Comparison of ENCODE assay signal across 20 cellular contexts in genomic region chr1:31901838-31902508, GRCh38. TPM values are rescaled to one million over a fixed set of nuclear protein-coding genes. Genes with fewer than 3 reads are reported as not detected.
DNase-seq lines count a peak whose midpoint lies in the region; ATAC-seq, FAIRE-seq and TF ChIP-seq lines count a peak whose summit lies in the region.
"Had no signal": no experiment of that assay in that cellular context is flagged by ENCODE, and none has a peak within 500 bp of the region (broad histone marks: within the 10 kb centered on the region; RNA-seq: fewer than 3 reads in every experiment).

No MANE protein-coding gene starts in this region.

- no peak overlapping the region for H2AFZ ChIP-seq in OCI-LY7 (ENCODE audit: low read length)

- H3K4me3 ChIP-seq in DOHH2 (ENCODE audit: low read length): peak overlapping the region; percentile 24
- H3K4me3 ChIP-seq in OCI-LY7 (ENCODE audit: low read depth, low read length, poor library complexity, severe bottlenecking): no peak overlapping the region
- H3K4me3 ChIP-seq in naive thymus-derived CD4-positive, alpha-beta T cell (ENCODE audit: low read length): no peak overlapping the region
- no peak overlapping the region for H3K4me3 ChIP-seq in kidney (ENCODE audit: low read length in 2 of 2)
- H3K4me3 ChIP-seq: BLaER1 treated with 17β-estradiol and CSF1 and Interleukin-3, amounts not matched to agents 10 nM and 100 nM; colonic mucosa; smooth muscle cell had no signal

- H3K27me3 Mint-ChIP-seq in naive thymus-derived CD4-positive, alpha-beta T cell: no peaks in the 10 kb centered on the region
- H3K27me3 Mint-ChIP-seq: activated naive CD4-positive, alpha-beta T cell treated with anti-CD3 and anti-CD28 coated beads, Interleukin-2, amount 10 ng/mL, durations not matched to agents 7 days and 5 days had no signal

- intact Hi-C loops in OCI-LY7 (cut with micrococcal nuclease; ENCODE audit: unreplicated experiment): no loop called here
- intact Hi-C loops in naive thymus-derived CD4-positive, alpha-beta T cell (cut with micrococcal nuclease): no loop called here
- intact Hi-C loops in kidney (cut with DNase I): no loop called here

- peak overlapping the region in 7 of 9 donors; percentile 27 to 59 (median 40) for H3K27ac Mint-ChIP-seq in naive thymus-derived CD4-positive, alpha-beta T cell
- H3K27ac Mint-ChIP-seq: activated naive CD4-positive, alpha-beta T cell treated with anti-CD3 and anti-CD28 coated beads, Interleukin-2, amount 10 ng/mL, durations not matched to agents 7 days and 5 days; brain had no signal

- H4K20me1 ChIP-seq in DOHH2 (ENCODE audit: control insufficient read depth, insufficient read depth, low read depth, low read length): no peaks in the 10 kb centered on the region
- H4K20me1 ChIP-seq in OCI-LY7 (ENCODE audit: insufficient read depth, low read length): no peaks in the 10 kb centered on the region

- no peak overlapping the region for H3K9ac ChIP-seq in kidney (ENCODE audit: low read length in 2 of 2)
- H3K9ac ChIP-seq: BLaER1 treated with 17β-estradiol and CSF1 and Interleukin-3, amounts not matched to agents 10 nM and 100 nM had no signal

- no peaks in the 10 kb centered on the region for H3K9me2 ChIP-seq in DOHH2 (replicated peaks; ENCODE audit: control insufficient read depth, low read length)
- no peaks in the 10 kb centered on the region for H3K9me2 ChIP-seq in OCI-LY7 (ENCODE audit: insufficient read depth, low read length)

- H3K36me3 ChIP-seq in DOHH2 (ENCODE audit: control insufficient read depth, low read length) (peaks cover 21% of the 10 kb centered on the region), OCI-LY7 (ENCODE audit: insufficient read depth, low read length) (peaks cover 30% of the 10 kb centered on the region), kidney (ENCODE audit: control insufficient read depth in 1 of 2, insufficient read depth in 2 of 2, low read length in 2 of 2) (peaks cover under 1 to 11% of the 10 kb centered on the region in 2 donors)
- peaks cover 0 to 18% (median 3%) of the 10 kb centered on the region in 3 experiments for H3K36me3 ChIP-seq in naive thymus-derived CD4-positive, alpha-beta T cell (ENCODE audit: control insufficient read depth in 2 of 3, insufficient read depth in 3 of 3, low read length in 3 of 3)
- H3K36me3 ChIP-seq: colonic mucosa had no signal

- H3K4me1 Mint-ChIP-seq in naive thymus-derived CD4-positive, alpha-beta T cell: peaks cover 18 to 44% (median 28%) of the 10 kb centered on the region in 7 donors

- peak overlapping the region; percentile 42 for H3K4me2 ChIP-seq in DOHH2 (ENCODE audit: low read length)
- H3K4me2 ChIP-seq in OCI-LY7 (ENCODE audit: low read length): peak overlapping the region; percentile 44
- H3K4me2 ChIP-seq: smooth muscle cell had no signal

- peak overlapping the region; percentile 37 for H3K27ac ChIP-seq in DOHH2 (ENCODE audit: low read depth, low read length)
- peak overlapping the region; percentile 31 for H3K27ac ChIP-seq in OCI-LY7 (ENCODE audit: low read depth, low read length, poor library complexity, severe bottlenecking)
- no peak overlapping the region for H3K27ac ChIP-seq in naive thymus-derived CD4-positive, alpha-beta T cell (ENCODE audit: low read depth, low read length)
- H3K27ac ChIP-seq in kidney (ENCODE audit: low read depth in 2 of 2, low read length in 2 of 2): no peak overlapping the region
- H3K27ac ChIP-seq: BLaER1 treated with 17β-estradiol and CSF1 and Interleukin-3, amounts not matched to agents 10 nM and 100 nM; colonic mucosa had no signal

- no peak for FAIRE-seq in kidney (lab: Jason Lieb, UNC)
- FAIRE-seq: endometrium, HTR-8/SVneo had no signal

- no peak for ATAC-seq in naive thymus-derived CD4-positive, alpha-beta T cell

- H3K4me3 Mint-ChIP-seq in naive thymus-derived CD4-positive, alpha-beta T cell: no peak overlapping the region
- H3K4me3 Mint-ChIP-seq: activated naive CD4-positive, alpha-beta T cell treated with anti-CD3 and anti-CD28 coated beads, Interleukin-2, amount 10 ng/mL, durations not matched to agents 7 days and 5 days; brain had no signal

- H3K27me3 ChIP-seq in DOHH2 (ENCODE audit: control insufficient read depth, low read length): no peaks in the 10 kb centered on the region
- H3K27me3 ChIP-seq in naive thymus-derived CD4-positive, alpha-beta T cell (ENCODE audit: control insufficient read depth in 2 of 2, insufficient read depth in 2 of 2, low read length in 2 of 2): no peaks in the 10 kb centered on the region
- H3K27me3 ChIP-seq: BLaER1 treated with 17β-estradiol and CSF1 and Interleukin-3, amounts not matched to agents 10 nM and 100 nM; colonic mucosa had no signal

- peaks cover 0 to 4% (median 0%) of the 10 kb centered on the region in 11 donors for H3K9me3 Mint-ChIP-seq in naive thymus-derived CD4-positive, alpha-beta T cell
- H3K9me3 Mint-ChIP-seq: activated naive CD4-positive, alpha-beta T cell treated with anti-CD3 and anti-CD28 coated beads, Interleukin-2, amount 10 ng/mL, durations not matched to agents 7 days and 5 days had no signal

- in situ Hi-C loops in KBM-7 (cut with MboI; ENCODE audit: low pct_unique_long_range_greater_than_20kb, low sequenced_read_pairs): no loop called here

- H3K36me3 Mint-ChIP-seq in naive thymus-derived CD4-positive, alpha-beta T cell: peaks cover 0 to 35% (median 10%) of the 10 kb centered on the region in 5 donors

- no peaks in the 10 kb centered on the region for H3K79me2 ChIP-seq in DOHH2 (ENCODE audit: control insufficient read depth, low read length)
- no peaks in the 10 kb centered on the region for H3K79me2 ChIP-seq in OCI-LY7 (ENCODE audit: insufficient read depth, low read depth, low read length)

- TSS peak; percentile 22 for BruUV-seq in OCI-LY7 (replicated peaks; lab: Mats Ljungman, UMichigan)

- H3K9me3 ChIP-seq in DOHH2 (ENCODE audit: control insufficient read depth, insufficient read depth, low read length): no peaks in the 10 kb centered on the region
- no peaks in the 10 kb centered on the region for H3K9me3 ChIP-seq in OCI-LY7 (ENCODE audit: low read length)
- no peaks in the 10 kb centered on the region for H3K9me3 ChIP-seq in naive thymus-derived CD4-positive, alpha-beta T cell (ENCODE audit: control insufficient read depth in 2 of 3, low read length in 3 of 3)
- H3K9me3 ChIP-seq in kidney (ENCODE audit: control insufficient read depth in 1 of 2, low read length in 2 of 2): no peaks in the 10 kb centered on the region
- H3K9me3 ChIP-seq: BLaER1 treated with 17β-estradiol and CSF1 and Interleukin-3, amounts not matched to agents 10 nM and 100 nM; colonic mucosa had no signal

- H3K4me1 ChIP-seq in DOHH2 (ENCODE audit: control insufficient read depth, low read length) (peaks cover 39% of the 10 kb centered on the region), OCI-LY7 (ENCODE audit: insufficient read depth, low read length, poor library complexity, severe bottlenecking) (peaks cover 14% of the 10 kb centered on the region), kidney (ENCODE audit: control insufficient read depth in 1 of 2, insufficient read depth in 1 of 2, low read depth in 1 of 2, low read length in 2 of 2) (no peaks in the 10 kb centered on the region)
- H3K4me1 ChIP-seq in naive thymus-derived CD4-positive, alpha-beta T cell (ENCODE audit: control insufficient read depth in 2 of 2, insufficient read depth in 2 of 2, low read length in 2 of 2): no peaks in the 10 kb centered on the region
- H3K4me1 ChIP-seq: colonic mucosa had no signal

- DNase-seq in SKM-1 treated with dmso at 0.1 percent for 144 hours (lab: John Stamatoyannopoulos, UW; ENCODE audit: unreplicated experiment) (peak; percentile 35), SKM-1 (lab: John Stamatoyannopoulos, UW; ENCODE audit: unreplicated experiment) (no peak), OCI-LY7 (ENCODE audit: low spot score) (peak; percentile 47), KBM-7 (no peak), mesenteric fat pad (ENCODE audit: low spot score) (no peak), kidney (no peak)
- no peak for DNase-seq in naive thymus-derived CD4-positive, alpha-beta T cell
- DNase-seq: 8988T; activated naive CD4-positive, alpha-beta T cell treated with anti-CD3 and anti-CD28 coated beads, Interleukin-2, amount 10 ng/mL, durations not matched to agents 7 days and 5 days; colonic mucosa; islet precursor cell; NCI-H1930; NCI-H345; SHP77 had no signal

- POLR2A ChIA-PET in OCI-LY7 (lab: Charles Lee): interaction anchor here (0.6 to 1.6 kb wide), 5 partner anchors 9 to 20 kb away, joined by 3 to 20 read pairs (median 3); no protein-coding TSS in a partner anchor
- POLR2A ChIA-PET in naive thymus-derived CD4-positive, alpha-beta T cell (lab: Charles Lee): interaction anchor here (0.6 to 1.0 kb wide), 3 partner anchors 12 to 89 kb away, joined by 3 read pairs; no protein-coding TSS in a partner anchor

- peaks cover 41% of the 10 kb centered on the region for H3F3A ChIP-seq in DOHH2 (ENCODE audit: control insufficient read depth, insufficient read depth)

- CTCF ChIA-PET in OCI-LY7 (lab: Charles Lee; ENCODE audit: unreplicated experiment): no interaction called here
- CTCF ChIA-PET in naive thymus-derived CD4-positive, alpha-beta T cell (lab: Charles Lee): interaction anchor here (0.6 to 1.0 kb wide), 4 partner anchors 9 to 113 kb away, joined by 3 to 7 read pairs (median 3); no protein-coding TSS in a partner anchor

- TF ChIP-seq CTCF in DOHH2 (IDR thresholded peaks at IDR 0.05; ENCODE audit: low read depth, low read length, poor library complexity, severe bottlenecking) (no peak), OCI-LY7 (conservative IDR thresholded peaks at IDR 0.05; ENCODE audit: low read length) (no peak), kidney (IDR thresholded peaks at IDR 0.05; ENCODE audit: borderline replicate concordance, extremely low read depth, insufficient read depth) (no peak)

RNA-seq across cellular contexts. Expression of gene PTP4A2, which starts 36.2 kb away (rescaled TPM):
- 208 and 211 TPM in 2 replicates for total RNA-seq in OCI-LY7 (2014; rRNA removed; shearing (Covaris generic))
- total RNA-seq in OCI-LY7 (2022) (186 and 196 TPM in 2 replicates), mesenteric fat pad (472 TPM), kidney (236 TPM)
- total RNA-seq in naive thymus-derived CD4-positive, alpha-beta T cell: 100 to 1,000 TPM; 196 to 449 (median 271) TPM
- 100 to 1,000 TPM; 276 to 398 TPM for polyA plus RNA-seq in naive thymus-derived CD4-positive, alpha-beta T cell
- 130 TPM for polyA plus RNA-seq in kidney (ENCODE audit: insufficient read depth, low read depth, low replicate concordance)

Comparison
In these comparisons a context has a peak if more than half of its experiments do, and no peak if none do; other contexts are left out.
1. DNase-seq: peak in SKM-1 treated with dmso at 0.1 percent for 144 hours (single experiment) and OCI-LY7 (single experiment); none in SKM-1 (single experiment), naive thymus-derived CD4-positive, alpha-beta T cell (0 of 9), KBM-7 (single experiment), mesenteric fat pad (single experiment) and kidney (single experiment).
2. H3K27ac ChIP-seq: peak in DOHH2 (single experiment) and OCI-LY7 (single experiment); none in naive thymus-derived CD4-positive, alpha-beta T cell (single experiment) and kidney (0 of 2).